8 cellular contexts compared by ENCODE assay signal in the genomic region with DNA sequence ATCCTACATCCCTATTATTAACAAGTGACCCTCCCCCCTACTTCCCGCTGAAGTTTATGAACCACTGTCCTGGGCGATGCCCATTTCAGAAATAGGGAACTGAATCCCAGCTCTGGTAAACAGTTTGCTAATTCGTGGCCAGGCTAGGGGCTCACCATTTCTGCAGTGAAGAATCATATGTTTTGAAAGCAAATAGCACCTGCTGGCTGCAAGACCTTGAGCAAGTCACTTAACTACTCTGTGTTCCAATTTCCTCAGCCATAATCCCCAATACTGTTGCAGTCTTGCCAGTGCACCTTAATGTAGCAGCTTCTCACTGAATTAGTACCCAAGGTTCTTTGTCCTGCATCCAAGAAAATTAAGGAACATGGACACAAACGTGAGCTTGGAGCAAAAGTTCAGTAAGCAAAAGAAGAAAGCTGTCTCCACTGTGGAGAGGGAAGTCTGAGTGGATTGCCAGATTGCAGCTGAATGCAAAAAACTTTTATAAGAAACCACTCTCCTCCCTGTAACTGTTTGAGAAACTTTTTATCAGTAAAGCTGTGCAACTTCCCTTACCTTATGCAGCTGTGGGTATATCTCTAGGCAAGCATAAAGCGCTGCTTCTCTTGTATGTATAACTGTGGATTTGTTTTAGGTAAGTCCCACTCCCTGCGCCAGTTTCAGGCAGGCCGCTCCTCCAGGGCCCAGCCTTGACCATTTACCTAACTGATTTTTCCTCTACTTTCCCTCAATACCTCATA.
A peak's percentile ranks its signal among the peaks of the same experiment; 100 is the strongest.
DNase-seq lines count a peak whose midpoint lies in the region; ATAC-seq, FAIRE-seq and TF ChIP-seq lines count a peak whose summit lies in the region.

No MANE protein-coding gene starts in this region.

- peak; percentile 61 for ATAC-seq in HG02588 (IDR thresholded peaks at IDR 0.05; ENCODE audit: unreplicated experiment)
- peak; percentile 43 for ATAC-seq in stimulated activated naive CD8-positive, alpha-beta T cell treated with anti-CD3 and anti-CD28 coated beads, Interleukin-15, amount 100 ng/mL, for 72 hours

- peaks cover 3% of the 10 kb centered on the region for H3K9me3 ChIP-seq in OCI-LY1 (ENCODE audit: low read length)

- FAIRE-seq in GM18507 (lab: Jason Lieb, UNC), result no peak

- peak overlapping the region; percentile 87 to 97 for H3K4me3 Mint-ChIP-seq in stimulated activated naive CD8-positive, alpha-beta T cell treated with anti-CD3 and anti-CD28 coated beads, Interleukin-15, amount 100 ng/mL, for 72 hours

- H3K79me2 ChIP-seq in OCI-LY1 (ENCODE audit: insufficient read depth, low read length), result no peaks in the 10 kb centered on the region

- H4K20me1 ChIP-seq in OCI-LY1 (ENCODE audit: insufficient read depth, low read length), result no peaks in the 10 kb centered on the region

- H3K9me2 ChIP-seq in OCI-LY1 (ENCODE audit: low read depth, low read length), result no peaks in the 10 kb centered on the region

- peak overlapping the region; percentile 68 for H3K4me3 ChIP-seq in OCI-LY1 (ENCODE audit: low read depth, low read length, poor library complexity, severe bottlenecking)

- no peaks in the 10 kb centered on the region for H3F3A ChIP-seq in OCI-LY1 (ENCODE audit: insufficient read depth, low read length)

- H2AFZ ChIP-seq in OCI-LY1 (ENCODE audit: low read length), result no peak overlapping the region

- H3K4me1 ChIP-seq in OCI-LY1 (ENCODE audit: insufficient read depth, low read length, severe bottlenecking), result peaks cover 46% of the 10 kb centered on the region

- H3K36me3 ChIP-seq in OCI-LY1 (ENCODE audit: insufficient read depth, low read length), result peaks cover 13% of the 10 kb centered on the region; the same call in 1 of the 2 replicates

- no peaks in the 10 kb centered on the region for H3K27me3 ChIP-seq in OCI-LY1 (ENCODE audit: insufficient read depth, low read length)

- peaks cover 54% of the 10 kb centered on the region for H3K4me1 Mint-ChIP-seq in stimulated activated naive CD8-positive, alpha-beta T cell treated with anti-CD3 and anti-CD28 coated beads, Interleukin-15, amount 100 ng/mL, for 72 hours

- DNase-seq in GM18507 (ENCODE audit: extremely low spot score, insufficient read length, low read depth) (peak; percentile 12), globus pallidus (ENCODE audit: low spot score) (peak; percentile 29), posterior cingulate gyrus (no peak), activated gamma-delta T cell treated with Interleukin-2 at 50 U/mL for 16 hours (no peak), NCI-H524 (lab: John Stamatoyannopoulos, UW) (no peak)
- no peak for DNase-seq in stimulated activated naive CD8-positive, alpha-beta T cell treated with anti-CD3 and anti-CD28 coated beads, Interleukin-15, amount 100 ng/mL, for 72 hours

- peak overlapping the region in 1 of 2 donors; percentile 95 for H3K27ac Mint-ChIP-seq in stimulated activated naive CD8-positive, alpha-beta T cell treated with anti-CD3 and anti-CD28 coated beads, Interleukin-15, amount 100 ng/mL, for 72 hours

- peak overlapping the region; percentile 67 for H3K9ac ChIP-seq in OCI-LY1 (ENCODE audit: low read length)

- no peak for TF ChIP-seq CTCF in OCI-LY1 (IDR thresholded peaks at IDR 0.05; ENCODE audit: low read length)

- peaks cover 2 to 3% of the 10 kb centered on the region in 2 donors for H3K9me3 Mint-ChIP-seq in stimulated activated naive CD8-positive, alpha-beta T cell treated with anti-CD3 and anti-CD28 coated beads, Interleukin-15, amount 100 ng/mL, for 72 hours

- H3K27ac ChIP-seq in OCI-LY1 (ENCODE audit: low read depth, low read length, poor library complexity, severe bottlenecking), result peak overlapping the region; percentile 89

- H3K27me3 Mint-ChIP-seq in stimulated activated naive CD8-positive, alpha-beta T cell treated with anti-CD3 and anti-CD28 coated beads, Interleukin-15, amount 100 ng/mL, for 72 hours, result no peaks in the 10 kb centered on the region

- H3K4me2 ChIP-seq in OCI-LY1 (ENCODE audit: low read length), result peak overlapping the region; percentile 93

- intact Hi-C loops in posterior cingulate gyrus (cut with DNase I), result no loop called here

Comparison
In these comparisons a context has a peak if more than half of its experiments do, and no peak if none do; other contexts are left out.
1. DNase-seq: peak in GM18507 (single experiment) and globus pallidus (single experiment); none in stimulated activated naive CD8-positive, alpha-beta T cell treated with anti-CD3 and anti-CD28 coated beads, Interleukin-15, amount 100 ng/mL, for 72 hours (0 of 2), posterior cingulate gyrus (0 of 10), activated gamma-delta T cell treated with Interleukin-2 at 50 U/mL for 16 hours (single experiment) and NCI-H524 (0 of 2).